ENCODE assay signal across 22 cellular contexts in genomic region chr3:167700046-167700445, GRCh38. TPM values are rescaled to one million over a fixed set of nuclear protein-coding genes. Genes with fewer than 3 reads are reported as not detected.
"Had no signal": no experiment of that assay in that cellular context is flagged by ENCODE, and none has a peak within 500 bp of the region (broad histone marks: within the 10 kb centered on the region; RNA-seq: fewer than 3 reads in every experiment).

No MANE protein-coding gene starts in this region.

- H3K27me3 Mint-ChIP-seq: activated naive CD4-positive, alpha-beta T cell treated with anti-CD3 and anti-CD28 coated beads, Interleukin-2, amount 50 U/mL, for 24 hours; brain; central memory CD8-positive, alpha-beta T cell; T-cell had no signal

- H3K4me1 Mint-ChIP-seq: brain had no signal

- H3K27ac ChIP-seq: SK-N-MC had no signal

- H3K27ac Mint-ChIP-seq: activated CD8-positive, alpha-beta T cell treated with anti-CD3 and anti-CD28 coated beads, Interleukin-2, amount 10 ng/mL, durations not matched to agents 7 days and 5 days; brain had no signal

- H3K4me3 Mint-ChIP-seq: activated CD8-positive, alpha-beta T cell treated with anti-CD3 and anti-CD28 coated beads, Interleukin-2, amount 10 ng/mL, durations not matched to agents 7 days and 5 days; activated naive CD4-positive, alpha-beta T cell treated with anti-CD3 and anti-CD28 coated beads, Interleukin-2, amount 50 U/mL, for 24 hours; brain; central memory CD8-positive, alpha-beta T cell; T-cell had no signal

- H3K4me3 ChIP-seq: SK-N-MC had no signal

- H3K9me3 Mint-ChIP-seq: activated naive CD4-positive, alpha-beta T cell treated with anti-CD3 and anti-CD28 coated beads, Interleukin-2, amount 50 U/mL, for 24 hours; brain; central memory CD8-positive, alpha-beta T cell; T-cell had no signal

- ATAC-seq: activated CD8-positive, alpha-beta T cell treated with anti-CD3 and anti-CD28 coated beads, Interleukin-2, amount 10 ng/mL, durations not matched to agents 7 days and 5 days; T-cell had no signal

- DNase-seq: activated CD4-positive, alpha-beta T cell treated with anti-CD3 and anti-CD28 coated beads for 48 hours; activated CD4-positive, alpha-beta T cell treated with anti-CD3 and anti-CD28 coated beads, Interleukin-2, amount 50 U/mL, for 4 hours; activated CD4-positive, CD25-positive, alpha-beta regulatory T cell treated with anti-CD3 and anti-CD28 coated beads, Interleukin-2, amount 50 U/mL, for 72 hours; activated CD8-positive, alpha-beta memory T cell treated with anti-CD3 and anti-CD28 coated beads, Interleukin-2, amount 50 U/mL, for 48 hours; activated CD8-positive, alpha-beta T cell treated with anti-CD3 and anti-CD28 coated beads, Interleukin-2, amount 10 ng/mL, durations not matched to agents 7 days and 5 days; activated effector memory CD4-positive, alpha-beta T cell treated with Interleukin-2 at 50 U/mL for 16 hours; activated naive CD4-positive, alpha-beta T cell; activated T-cell treated with anti-CD3 and anti-CD28 coated beads, Interleukin-2, amount 50 U/mL, for 1 hour; amygdala; NCI-H1092; NCI-H1417; NCI-H1930; NCI-H2171; NCI-H226; NCI-H526; NCI-H774; T-cell had no signal

RNA-seq across cellular contexts. Expression of gene WDR49, which starts 46.3 kb away (rescaled TPM):
- total RNA-seq: activated CD8-positive, alpha-beta T cell treated with anti-CD3 and anti-CD28 coated beads, Interleukin-2, amount 10 ng/mL, durations not matched to agents 7 days and 5 days; OCI-LY7 had no signal
